ENCODE assay signal across 13 cellular contexts in the genomic region with DNA sequence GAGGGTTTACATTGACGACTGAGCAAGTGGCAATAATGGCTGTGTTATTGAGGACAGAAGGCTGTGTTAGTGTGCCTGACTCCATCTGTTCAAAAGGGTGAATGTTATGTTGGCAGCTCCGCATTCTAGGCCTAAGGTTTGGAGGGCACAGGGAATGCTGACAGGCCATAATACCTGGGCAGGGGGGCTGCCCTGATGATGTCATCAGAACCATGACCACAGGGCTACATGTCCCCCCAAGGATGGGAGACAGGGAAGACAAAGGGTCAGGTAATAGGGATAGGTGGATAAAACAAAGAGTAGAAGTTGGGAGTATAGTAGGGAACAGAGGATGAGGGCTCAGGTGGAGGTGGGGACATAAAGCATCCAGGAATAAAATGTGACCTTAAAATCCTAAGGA. TPM values are rescaled to one million over a fixed set of nuclear protein-coding genes. Genes with fewer than 3 reads are reported as not detected.
DNase-seq lines count a peak whose midpoint lies in the region; ATAC-seq and TF ChIP-seq lines count a peak whose summit lies in the region.
"Had no signal": no experiment of that assay in that cellular context is flagged by ENCODE, and none has a peak within 500 bp of the region (broad histone marks: within the 10 kb centered on the region; RNA-seq: fewer than 3 reads in every experiment).

No MANE protein-coding gene starts in this region.

- H3K27ac Mint-ChIP-seq in stimulated activated naive CD8-positive, alpha-beta T cell treated with anti-CD3 and anti-CD28 coated beads, Interleukin-15, Interleukin-2, amounts not matched to agents 100 ng/mL and 50 ng/mL, for 24 hours, result peak overlapping the region; percentile 49
- peak overlapping the region in 7 of 9 donors; percentile 58 to 93 (median 68) for H3K27ac Mint-ChIP-seq in naive thymus-derived CD4-positive, alpha-beta T cell

- no peak overlapping the region for H3K4me3 Mint-ChIP-seq in stimulated activated naive CD8-positive, alpha-beta T cell treated with anti-CD3 and anti-CD28 coated beads, Interleukin-15, Interleukin-2, amounts not matched to agents 100 ng/mL and 50 ng/mL, for 24 hours
- H3K4me3 Mint-ChIP-seq in naive thymus-derived CD4-positive, alpha-beta T cell, result peak overlapping the region in 4 of 10 donors; percentile 8 to 89 (median 21)

- peaks cover 0 to 5% (median 0%) of the 10 kb centered on the region in 3 experiments for H3K36me3 ChIP-seq in naive thymus-derived CD4-positive, alpha-beta T cell (ENCODE audit: control insufficient read depth in 2 of 3, insufficient read depth in 3 of 3, low read length in 3 of 3)

- CTCF ChIA-PET in naive thymus-derived CD4-positive, alpha-beta T cell (lab: Charles Lee), result no interaction called here

- ATAC-seq in stimulated activated naive CD8-positive, alpha-beta T cell treated with anti-CD3 and anti-CD28 coated beads, Interleukin-15, Interleukin-2, amounts not matched to agents 100 U/mL and 50 U/mL, for 24 hours, result no peak
- no peak for ATAC-seq in naive thymus-derived CD4-positive, alpha-beta T cell
- no peak for ATAC-seq in HG03039 (IDR thresholded peaks at IDR 0.05; ENCODE audit: unreplicated experiment)

- H3K9me3 Mint-ChIP-seq in stimulated activated naive CD8-positive, alpha-beta T cell treated with anti-CD3 and anti-CD28 coated beads, Interleukin-15, Interleukin-2, amounts not matched to agents 100 ng/mL and 50 ng/mL, for 24 hours, result no peaks in the 10 kb centered on the region
- H3K9me3 Mint-ChIP-seq in naive thymus-derived CD4-positive, alpha-beta T cell, result no peaks in the 10 kb centered on the region

- no peak for DNase-seq in stimulated activated naive CD8-positive, alpha-beta T cell treated with anti-CD3 and anti-CD28 coated beads, Interleukin-15, Interleukin-2, amounts not matched to agents 100 U/mL and 50 U/mL, for 24 hours
- DNase-seq in naive thymus-derived CD4-positive, alpha-beta T cell, result no peak
- DNase-seq in T1000 (lab: John Stamatoyannopoulos, UW) (no peak), NK-92 (lab: John Stamatoyannopoulos, UW; ENCODE audit: unreplicated experiment) (no peak)
- DNase-seq: NCI-H1105 treated with DMSO at 0.1 percent for 48 hours; NCI-H1694 treated with DMSO at 0.1 percent for 48 hours; NK-92 treated with Interleukin-12 subunit alpha and Interleukin-12 subunit beta, amount 100 ng/mL, for 24 hours; SHP77 had no signal

- H3K4me1 ChIP-seq in naive thymus-derived CD4-positive, alpha-beta T cell (ENCODE audit: control insufficient read depth in 2 of 2, insufficient read depth in 2 of 2, low read length in 2 of 2), result peaks cover 25 to 31% of the 10 kb centered on the region in 2 donors

- no peaks in the 10 kb centered on the region for H3K9me3 ChIP-seq in naive thymus-derived CD4-positive, alpha-beta T cell (ENCODE audit: control insufficient read depth in 2 of 3, low read length in 3 of 3)

- peak overlapping the region; percentile 90; the same call in 1 of the 2 replicates for H3K27ac ChIP-seq in VCaP
- no peak overlapping the region for H3K27ac ChIP-seq in naive thymus-derived CD4-positive, alpha-beta T cell (ENCODE audit: low read depth, low read length)
- H3K27ac ChIP-seq: HL-60, SK-N-MC had no signal

- H3K27me3 ChIP-seq in naive thymus-derived CD4-positive, alpha-beta T cell (ENCODE audit: control insufficient read depth in 2 of 2, insufficient read depth in 2 of 2, low read length in 2 of 2), result no peaks in the 10 kb centered on the region

- no peak for TF ChIP-seq CTCF in VCaP (conservative IDR thresholded peaks at IDR 0.05)

- no peak overlapping the region for H3K4me3 ChIP-seq in naive thymus-derived CD4-positive, alpha-beta T cell (ENCODE audit: low read length)
- H3K4me3 ChIP-seq: SK-N-MC had no signal

- POLR2A ChIA-PET in naive thymus-derived CD4-positive, alpha-beta T cell (lab: Charles Lee), result interaction anchor here (1.0 kb wide), 1 partner anchor 9 kb away, joined by 5 read pairs; no protein-coding TSS in a partner anchor

- no peaks in the 10 kb centered on the region for H3K27me3 Mint-ChIP-seq in stimulated activated naive CD8-positive, alpha-beta T cell treated with anti-CD3 and anti-CD28 coated beads, Interleukin-15, Interleukin-2, amounts not matched to agents 100 ng/mL and 50 ng/mL, for 24 hours
- H3K27me3 Mint-ChIP-seq in naive thymus-derived CD4-positive, alpha-beta T cell, result no peaks in the 10 kb centered on the region

- peaks cover 6% of the 10 kb centered on the region for H3K36me3 Mint-ChIP-seq in stimulated activated naive CD8-positive, alpha-beta T cell treated with anti-CD3 and anti-CD28 coated beads, Interleukin-15, Interleukin-2, amounts not matched to agents 100 ng/mL and 50 ng/mL, for 24 hours (ENCODE audit: low read depth)
- H3K36me3 Mint-ChIP-seq in naive thymus-derived CD4-positive, alpha-beta T cell, result peaks cover 2 to 29% (median 6%) of the 10 kb centered on the region in 5 donors

- peaks cover 57% of the 10 kb centered on the region for H3K4me1 Mint-ChIP-seq in stimulated activated naive CD8-positive, alpha-beta T cell treated with anti-CD3 and anti-CD28 coated beads, Interleukin-15, Interleukin-2, amounts not matched to agents 100 ng/mL and 50 ng/mL, for 24 hours (ENCODE audit: low read depth)
- peaks cover 48 to 70% (median 62%) of the 10 kb centered on the region in 7 donors for H3K4me1 Mint-ChIP-seq in naive thymus-derived CD4-positive, alpha-beta T cell

- intact Hi-C loops in naive thymus-derived CD4-positive, alpha-beta T cell (cut with micrococcal nuclease), result loop anchor here in 1 of 2 donors (5.0 to 10.0 kb wide), 7 partner anchors 290 to 1735 kb away; a partner anchor contains a TSS

RNA-seq across cellular contexts. Expression of a gene that starts 1.8 kb away (rescaled TPM):
- total RNA-seq in naive thymus-derived CD4-positive, alpha-beta T cell, result 10 to 100 TPM; 25.7 to 44.5 (median 41.4) TPM
- 1 to 10 TPM; 6.2 to 6.3 TPM for polyA plus RNA-seq in naive thymus-derived CD4-positive, alpha-beta T cell
